ENCODE assay signal across 30 cellular contexts in genomic region chr16:87815567-87815966, GRCh38. TPM values are rescaled to one million over a fixed set of nuclear protein-coding genes. Genes with fewer than 3 reads are reported as not detected.
DNase-seq lines count a peak whose midpoint lies in the region; ATAC-seq and TF ChIP-seq lines count a peak whose summit lies in the region.
"Had no signal": no experiment of that assay in that cellular context is flagged by ENCODE, and none has a peak within 500 bp of the region (broad histone marks: within the 10 kb centered on the region; RNA-seq: fewer than 3 reads in every experiment).

No MANE protein-coding gene starts in this region.

- H3K36me3 ChIP-seq in neural progenitor cell: no peaks in the 10 kb centered on the region
- H3K36me3 ChIP-seq: pancreas, sigmoid colon, vagina had no signal

- no peaks in the 10 kb centered on the region for H3K36me3 Mint-ChIP-seq in activated T-cell treated with anti-CD3 and anti-CD28 coated beads, Interleukin-2, amount 50 U/mL, for 24 hours (ENCODE audit: low read depth)
- no peaks in the 10 kb centered on the region for H3K36me3 Mint-ChIP-seq in neural progenitor cell
- H3K36me3 Mint-ChIP-seq in endothelial cell (ENCODE audit: low read depth, unreplicated experiment): peaks cover 5% of the 10 kb centered on the region
- H3K36me3 Mint-ChIP-seq: CD8-positive, alpha-beta T cell had no signal

- DNase-seq in activated T-cell treated with anti-CD3 and anti-CD28 coated beads, Interleukin-2, amount 50 U/mL, for 24 hours: no peak
- no peak for DNase-seq in activated T-cell treated with anti-CD3 and anti-CD28 coated beads, Interleukin-2, amount 50 U/mL, for 1 hour
- DNase-seq in ecto neural progenitor cell (ENCODE audit: low spot score) (peak; percentile 49), neural progenitor cell (ENCODE audit: low spot score) (peak; percentile 43), NCI-H187 treated with DMSO at 0.1 percent for 48 hours (lab: John Stamatoyannopoulos, UW) (no peak), SKM-1 treated with dmso at 0.1 percent for 144 hours (lab: John Stamatoyannopoulos, UW; ENCODE audit: unreplicated experiment) (no peak), endothelial cell (ENCODE audit: low spot score) (no peak)
- DNase-seq: activated CD4-positive, alpha-beta memory T cell treated with anti-CD3 and anti-CD28 coated beads for 36 hours; activated CD8-positive, alpha-beta memory T cell treated with anti-CD3 and anti-CD28 coated beads, Interleukin-2, amount 50 U/mL, for 48 hours; cortex of kidney; DMS 273 treated with DMSO at 0.1 percent for 48 hours; GM23248; islet precursor cell; left ventricle myocardium superior; midbrain; NCI-H1092 treated with DMSO at 0.1 percent for 48 hours; NCI-H2029; NCI-H2227 treated with DMSO at 0.1 percent for 48 hours; NCI-H526 treated with DMSO at 0.1 percent for 48 hours; pancreas; sigmoid colon; stimulated activated naive CD4-positive, alpha-beta T cell treated with Interleukin-2 at 50 U/mL for 16 hours had no signal

- H3K4me3 ChIP-seq in neural progenitor cell: no peak overlapping the region
- H3K4me3 ChIP-seq: GM23248, pancreas, sigmoid colon, vagina had no signal

- H3K9me3 ChIP-seq in neural progenitor cell (ENCODE audit: low read depth): no peaks in the 10 kb centered on the region
- H3K9me3 ChIP-seq: pancreas had no signal

- no peaks in the 10 kb centered on the region for H4K20me1 ChIP-seq in neural progenitor cell (ENCODE audit: low read depth)

- H3K27ac ChIP-seq in neural progenitor cell: no peak overlapping the region
- H3K27ac ChIP-seq: 22Rv1, GM23248, pancreas, sigmoid colon, vagina had no signal

- H3K9me3 Mint-ChIP-seq in activated T-cell treated with anti-CD3 and anti-CD28 coated beads, Interleukin-2, amount 50 U/mL, for 24 hours: peaks cover 22% of the 10 kb centered on the region
- peaks cover 15% of the 10 kb centered on the region for H3K9me3 Mint-ChIP-seq in neural progenitor cell
- H3K9me3 Mint-ChIP-seq in endothelial cell (ENCODE audit: unreplicated experiment): no peaks in the 10 kb centered on the region
- H3K9me3 Mint-ChIP-seq: activated naive CD4-positive, alpha-beta T cell treated with anti-CD3 and anti-CD28 coated beads, Interleukin-2, amount 50 U/mL, for 24 hours; natural killer cell treated with Interleukin-12 subunit alpha and Interleukin-12 subunit beta and Interleukin-15 and Interleukin-18, amount 100 ng/mL, for 72 hours had no signal

- no peaks in the 10 kb centered on the region for H3K27me3 ChIP-seq in neural progenitor cell
- H3K27me3 ChIP-seq: pancreas, sigmoid colon, vagina had no signal

- H3K9ac ChIP-seq in neural progenitor cell: no peak overlapping the region
- H3K9ac ChIP-seq: GM23248 had no signal

- TF ChIP-seq CTCF in neural progenitor cell (IDR thresholded peaks at IDR 0.05): peak; percentile 26
- TF ChIP-seq CTCF in endothelial cell (IDR thresholded peaks at IDR 0.05; ENCODE audit: unreplicated experiment): no peak

- peaks cover 14% of the 10 kb centered on the region for H3K4me1 ChIP-seq in neural progenitor cell
- H3K4me1 ChIP-seq: pancreas, sigmoid colon, vagina had no signal

- ATAC-seq in GM21529 (IDR thresholded peaks at IDR 0.05; ENCODE audit: unreplicated experiment): no peak
- ATAC-seq: activated CD4-positive, CD25-positive, alpha-beta regulatory T cell treated with anti-CD3 and anti-CD28 coated beads, Interleukin-2, amount 50 U/mL, for 24 hours; CD8-positive, alpha-beta T cell; left ventricle myocardium superior; natural killer cell treated with Interleukin-12 subunit alpha and Interleukin-12 subunit beta and Interleukin-15 and Interleukin-18, amount 100 ng/mL, for 72 hours; pancreas had no signal

- no peak overlapping the region for H3K4me3 Mint-ChIP-seq in activated T-cell treated with anti-CD3 and anti-CD28 coated beads, Interleukin-2, amount 50 U/mL, for 24 hours
- H3K4me3 Mint-ChIP-seq in neural progenitor cell: no peak overlapping the region
- no peak overlapping the region for H3K4me3 Mint-ChIP-seq in endothelial cell (ENCODE audit: unreplicated experiment)
- H3K4me3 Mint-ChIP-seq: activated CD4-positive, alpha-beta memory T cell treated with anti-CD3 and anti-CD28 coated beads for 36 hours; activated naive CD4-positive, alpha-beta T cell treated with anti-CD3 and anti-CD28 coated beads, Interleukin-2, amount 50 U/mL, for 24 hours; CD8-positive, alpha-beta T cell; natural killer cell treated with Interleukin-12 subunit alpha and Interleukin-12 subunit beta and Interleukin-15 and Interleukin-18, amount 100 ng/mL, for 72 hours had no signal

- H3K4me2 ChIP-seq in neural progenitor cell: no peak overlapping the region

- no peaks in the 10 kb centered on the region for H3F3A ChIP-seq in neural progenitor cell (ENCODE audit: low read depth)

- no peak overlapping the region for H2AFZ ChIP-seq in neural progenitor cell (replicated peaks)
- H2AFZ ChIP-seq: GM23248 had no signal

- peaks cover 3% of the 10 kb centered on the region for H3K27me3 Mint-ChIP-seq in activated T-cell treated with anti-CD3 and anti-CD28 coated beads, Interleukin-2, amount 50 U/mL, for 24 hours
- H3K27me3 Mint-ChIP-seq in neural progenitor cell (ENCODE audit: insufficient read depth, low read depth) (peaks cover 3% of the 10 kb centered on the region), endothelial cell (ENCODE audit: unreplicated experiment) (peaks cover 3% of the 10 kb centered on the region)
- H3K27me3 Mint-ChIP-seq: activated CD4-positive, alpha-beta memory T cell treated with anti-CD3 and anti-CD28 coated beads for 36 hours; activated naive CD4-positive, alpha-beta T cell treated with anti-CD3 and anti-CD28 coated beads, Interleukin-2, amount 50 U/mL, for 24 hours had no signal

- H3K27ac Mint-ChIP-seq in activated T-cell treated with anti-CD3 and anti-CD28 coated beads, Interleukin-2, amount 50 U/mL, for 24 hours: peak overlapping the region; percentile 35
- H3K27ac Mint-ChIP-seq in neural progenitor cell (peak overlapping the region; percentile 42), endothelial cell (ENCODE audit: unreplicated experiment) (no peak overlapping the region)
- H3K27ac Mint-ChIP-seq: activated CD4-positive, alpha-beta memory T cell treated with anti-CD3 and anti-CD28 coated beads for 36 hours; activated naive CD4-positive, alpha-beta T cell treated with anti-CD3 and anti-CD28 coated beads, Interleukin-2, amount 50 U/mL, for 24 hours; activated T-helper 2 cell treated with anti-CD3 and anti-CD28 coated beads, Interferon-gamma antibody, Interleukin-2, Interleukin-4, amounts not matched to agents 10 μg/mL and 5 μg/mL and 100 μg/mL, durations not matched to agents 14 hours and 24 hours and 36 hours; CD8-positive, alpha-beta T cell; natural killer cell treated with Interleukin-12 subunit alpha and Interleukin-12 subunit beta and Interleukin-15 and Interleukin-18, amount 100 ng/mL, for 72 hours had no signal

- H3K79me2 ChIP-seq in neural progenitor cell (ENCODE audit: low read depth): no peaks in the 10 kb centered on the region

- H3K4me1 Mint-ChIP-seq in activated T-cell treated with anti-CD3 and anti-CD28 coated beads, Interleukin-2, amount 50 U/mL, for 24 hours (ENCODE audit: low read depth): peaks cover 4% of the 10 kb centered on the region
- H3K4me1 Mint-ChIP-seq in neural progenitor cell: peaks cover 12% of the 10 kb centered on the region
- H3K4me1 Mint-ChIP-seq in endothelial cell (ENCODE audit: unreplicated experiment): peaks cover 3% of the 10 kb centered on the region

RNA-seq across cellular contexts. Expression of gene KLHDC4, which starts 49.8 kb away (rescaled TPM):
- total RNA-seq in neural progenitor cell (ENCODE audit: low replicate concordance) (19.2 and 30.5 TPM in 2 replicates), endothelial cell (ENCODE audit: unreplicated experiment) (43.4 TPM)

RNA-seq across cellular contexts. Expression of gene SLC7A5, which starts 53.7 kb away (rescaled TPM):
- total RNA-seq in neural progenitor cell (ENCODE audit: low replicate concordance) (2.8 and 8.8 TPM in 2 replicates), endothelial cell (ENCODE audit: unreplicated experiment) (18.8 TPM)

Comparison
In these comparisons a context has a peak if more than half of its experiments do, and no peak if none do; other contexts are left out.
1. DNase-seq: peak in ecto neural progenitor cell (single experiment) and neural progenitor cell (single experiment); none in activated T-cell treated with anti-CD3 and anti-CD28 coated beads, Interleukin-2, amount 50 U/mL, for 24 hours (single experiment), activated T-cell treated with anti-CD3 and anti-CD28 coated beads, Interleukin-2, amount 50 U/mL, for 1 hour (single experiment), NCI-H187 treated with DMSO at 0.1 percent for 48 hours (single experiment), SKM-1 treated with dmso at 0.1 percent for 144 hours (single experiment) and endothelial cell (single experiment).